Comparison of ENCODE assay signal across 30 cellular contexts in genomic region chr3:41103200-41103599, GRCh38.
"Had no signal": no experiment of that assay in that cellular context is flagged by ENCODE, and none has a peak within 500 bp of the region (broad histone marks: within the 10 kb centered on the region; RNA-seq: fewer than 3 reads in every experiment).

No MANE protein-coding gene starts in this region.

- FAIRE-seq: small intestine, urothelium cell line had no signal

- H3K4me1 ChIP-seq: breast epithelium, colonic mucosa, gastroesophageal sphincter, sigmoid colon, tibial nerve had no signal

- H3K27me3 Mint-ChIP-seq: activated naive CD4-positive, alpha-beta T cell treated with anti-CD3 and anti-CD28 coated beads, Interleukin-2, amount 50 U/mL, for 24 hours; activated naive CD8-positive, alpha-beta T cell treated with anti-CD3 and anti-CD28 coated beads, Interleukin-2, amount 50 U/mL, for 24 hours had no signal

- H3K27me3 ChIP-seq: breast epithelium, colonic mucosa, gastroesophageal sphincter, neutrophil, sigmoid colon, suprapubic skin, tibial nerve had no signal

- H3K4me3 Mint-ChIP-seq: activated CD4-positive, alpha-beta T cell treated with anti-CD3 and anti-CD28 coated beads, Interleukin-2, amount 10 ng/mL, durations not matched to agents 7 days and 5 days; activated CD8-positive, alpha-beta memory T cell treated with anti-CD3 and anti-CD28 coated beads, Interleukin-2, amount 10 ng/mL, durations not matched to agents 7 days and 5 days; activated CD8-positive, alpha-beta T cell treated with anti-CD3 and anti-CD28 coated beads, Interleukin-2, amount 10 ng/mL, durations not matched to agents 7 days and 5 days; activated naive CD4-positive, alpha-beta T cell treated with anti-CD3 and anti-CD28 coated beads, Interleukin-2, amount 50 U/mL, for 24 hours; activated naive CD8-positive, alpha-beta T cell treated with anti-CD3 and anti-CD28 coated beads, Interleukin-2, amount 50 U/mL, for 24 hours; central memory CD8-positive, alpha-beta T cell; nephron progenitor cell; stimulated activated effector memory CD8-positive, alpha-beta T cell treated with anti-CD3 and anti-CD28 coated beads, Interleukin-12 subunit alpha, Interleukin-12 subunit beta, amount 100 ng/mL, for 72 hours; WTC11 had no signal

- H3K27ac ChIP-seq: breast epithelium, colonic mucosa, gastroesophageal sphincter, neutrophil, sigmoid colon, suprapubic skin, tibial nerve had no signal

- H3K27ac Mint-ChIP-seq: activated CD8-positive, alpha-beta memory T cell treated with anti-CD3 and anti-CD28 coated beads, Interleukin-2, amount 10 ng/mL, durations not matched to agents 7 days and 5 days; activated CD8-positive, alpha-beta T cell treated with anti-CD3 and anti-CD28 coated beads, Interleukin-2, amount 10 ng/mL, durations not matched to agents 7 days and 5 days; activated naive CD4-positive, alpha-beta T cell treated with anti-CD3 and anti-CD28 coated beads, Interleukin-2, amount 50 U/mL, for 24 hours; activated naive CD8-positive, alpha-beta T cell treated with anti-CD3 and anti-CD28 coated beads, Interleukin-2, amount 50 U/mL, for 24 hours; activated T-helper 2 cell treated with anti-CD3 and anti-CD28 coated beads, Interferon-gamma antibody, Interleukin-2, Interleukin-4, amounts not matched to agents 10 μg/mL and 5 μg/mL and 100 μg/mL, durations not matched to agents 14 hours and 24 hours and 36 hours; nephron progenitor cell; progenitor cell of endocrine pancreas; WTC11 had no signal

- H3K4me3 ChIP-seq: breast epithelium, colonic mucosa, gastroesophageal sphincter, mucosa of descending colon, sigmoid colon, suprapubic skin, tibial nerve had no signal

- H3K4me1 Mint-ChIP-seq: activated CD4-positive, alpha-beta T cell treated with anti-CD3 and anti-CD28 coated beads, Interleukin-2, amount 10 ng/mL, durations not matched to agents 7 days and 5 days; activated CD8-positive, alpha-beta memory T cell treated with anti-CD3 and anti-CD28 coated beads, Interleukin-2, amount 10 ng/mL, durations not matched to agents 7 days and 5 days; activated naive CD4-positive, alpha-beta T cell treated with anti-CD3 and anti-CD28 coated beads, Interleukin-2, amount 50 U/mL, for 24 hours; activated naive CD8-positive, alpha-beta T cell treated with anti-CD3 and anti-CD28 coated beads, Interleukin-2, amount 50 U/mL, for 24 hours; nephron progenitor cell; stimulated activated effector memory CD8-positive, alpha-beta T cell treated with anti-CD3 and anti-CD28 coated beads, Interleukin-12 subunit alpha, Interleukin-12 subunit beta, amount 100 ng/mL, for 72 hours; WTC11 had no signal

- H3K9me3 ChIP-seq: breast epithelium, colonic mucosa, gastroesophageal sphincter, mucosa of descending colon, neutrophil, sigmoid colon, suprapubic skin, tibial nerve had no signal

- H3K36me3 ChIP-seq: breast epithelium, colonic mucosa, gastroesophageal sphincter, neutrophil, sigmoid colon, suprapubic skin, tibial nerve had no signal

- DNase-seq: activated CD4-positive, alpha-beta T cell treated with anti-CD3 and anti-CD28 coated beads for 1 hour; activated CD4-positive, alpha-beta T cell treated with anti-CD3 and anti-CD28 coated beads, Interleukin-2, amount 10 ng/mL, durations not matched to agents 7 days and 5 days; activated CD8-positive, alpha-beta memory T cell treated with anti-CD3 and anti-CD28 coated beads, Interleukin-2, amount 10 ng/mL, durations not matched to agents 7 days and 5 days; activated CD8-positive, alpha-beta T cell treated with anti-CD3 and anti-CD28 coated beads, Interleukin-2, amount 10 ng/mL, durations not matched to agents 7 days and 5 days; activated naive CD8-positive, alpha-beta T cell treated with anti-CD3 and anti-CD28 coated beads, Interleukin-2, amount 50 U/mL, for 24 hours; activated T-cell treated with anti-CD3 and anti-CD28 coated beads, Interleukin-2, amount 50 U/mL, for 48 hours; amygdala; colonic mucosa; effector CD8-positive, alpha-beta T cell; hippocampal formation; mucosa of descending colon; nephron progenitor cell; retina; sigmoid colon; small intestine; stimulated activated CD4-positive, alpha-beta T cell treated with anti-CD3 and anti-CD28 coated beads, Interleukin-4, amount 100 ng/mL, for 24 hours; T-helper 2 cell had no signal

- H3K36me3 Mint-ChIP-seq: activated CD8-positive, alpha-beta memory T cell treated with anti-CD3 and anti-CD28 coated beads, Interleukin-2, amount 10 ng/mL, durations not matched to agents 7 days and 5 days; activated naive CD4-positive, alpha-beta T cell treated with anti-CD3 and anti-CD28 coated beads, Interleukin-2, amount 50 U/mL, for 24 hours; stimulated activated effector memory CD8-positive, alpha-beta T cell treated with anti-CD3 and anti-CD28 coated beads, Interleukin-12 subunit alpha, Interleukin-12 subunit beta, amount 100 ng/mL, for 72 hours; WTC11 had no signal

- H3K9me3 Mint-ChIP-seq: activated naive CD4-positive, alpha-beta T cell treated with anti-CD3 and anti-CD28 coated beads, Interleukin-2, amount 50 U/mL, for 24 hours; activated naive CD8-positive, alpha-beta T cell treated with anti-CD3 and anti-CD28 coated beads, Interleukin-2, amount 50 U/mL, for 24 hours; activated T-helper 2 cell treated with anti-CD3 and anti-CD28 coated beads, Interferon-gamma antibody, Interleukin-2, Interleukin-4, amounts not matched to agents 10 μg/mL and 5 μg/mL and 100 μg/mL, durations not matched to agents 14 hours and 24 hours and 36 hours; nephron progenitor cell; stimulated activated effector memory CD8-positive, alpha-beta T cell treated with anti-CD3 and anti-CD28 coated beads, Interleukin-12 subunit alpha, Interleukin-12 subunit beta, amount 100 ng/mL, for 72 hours; WTC11 had no signal

- ATAC-seq: activated CD8-positive, alpha-beta memory T cell treated with anti-CD3 and anti-CD28 coated beads, Interleukin-2, amount 10 ng/mL, durations not matched to agents 7 days and 5 days; activated CD8-positive, alpha-beta T cell treated with anti-CD3 and anti-CD28 coated beads, Interleukin-2, amount 10 ng/mL, durations not matched to agents 7 days and 5 days; gastroesophageal sphincter; left lobe of liver; stimulated activated effector memory CD8-positive, alpha-beta T cell treated with anti-CD3 and anti-CD28 coated beads, Interleukin-12 subunit alpha, Interleukin-12 subunit beta, amount 100 ng/mL, for 72 hours; WTC11 had no signal
